In the genomic region with DNA sequence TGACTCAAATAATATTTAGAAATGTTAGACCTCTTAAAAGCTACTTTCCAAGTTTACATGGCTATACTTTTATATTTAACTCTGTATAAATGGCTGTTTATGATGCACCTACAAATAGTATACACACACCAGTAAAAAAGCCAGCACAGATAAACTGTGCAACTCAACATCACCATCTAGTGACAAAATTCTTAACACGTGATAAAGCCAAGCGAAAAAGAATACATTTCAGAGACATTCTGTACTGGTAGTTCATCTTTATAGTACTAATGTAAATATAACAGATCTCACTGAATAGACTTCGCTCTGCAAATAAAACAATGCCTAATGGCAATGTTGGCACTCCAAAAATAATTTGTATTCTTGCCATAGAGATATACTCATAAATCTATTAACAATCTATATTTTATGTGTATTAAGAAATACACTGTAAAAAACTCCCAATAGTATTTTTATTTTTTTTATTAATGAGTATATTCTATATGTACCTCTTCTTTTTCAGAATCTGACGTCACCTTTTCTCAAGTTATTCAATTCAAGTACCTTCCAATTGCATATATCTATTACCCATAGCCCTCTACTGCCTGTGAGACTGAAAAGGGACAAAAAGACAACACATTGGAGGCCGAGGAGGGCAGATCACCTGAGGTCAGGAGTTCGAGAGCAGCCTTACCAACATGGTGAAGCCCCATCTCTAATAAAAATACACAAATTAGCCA, we compare ENCODE assay signal across 8 cellular contexts.
A peak's percentile ranks its signal among the peaks of the same experiment; 100 is the strongest.
DNase-seq lines count a peak whose midpoint lies in the region; ATAC-seq and TF ChIP-seq lines count a peak whose summit lies in the region.

No MANE protein-coding gene starts in this region.

- POLR2A ChIA-PET in A673 (lab: Charles Lee; ENCODE audit: low non-redundant PET): no interaction called here

- no peak overlapping the region for H3K4me3 ChIP-seq in A673 (ENCODE audit: low read depth, low read length, poor library complexity, severe bottlenecking)
- H3K4me3 ChIP-seq in RWPE2 (ENCODE audit: severe bottlenecking): no peak overlapping the region
- H3K4me3 ChIP-seq in hepatocyte: no peak overlapping the region
- no peak overlapping the region for H3K4me3 ChIP-seq in uterus

- H3K79me2 ChIP-seq in hepatocyte: no peaks in the 10 kb centered on the region

- no TSS peak for BruUV-seq in A673 (replicated peaks; lab: Mats Ljungman, UMichigan)

- no peaks in the 10 kb centered on the region for H3K9me3 ChIP-seq in A673 (ENCODE audit: low read depth, low read length, poor library complexity, severe bottlenecking)
- H3K9me3 ChIP-seq in RWPE2 (ENCODE audit: severe bottlenecking): no peaks in the 10 kb centered on the region
- H3K9me3 ChIP-seq in hepatocyte (ENCODE audit: low read depth): no peaks in the 10 kb centered on the region
- H3K9me3 ChIP-seq in uterus: no peaks in the 10 kb centered on the region

- no peak overlapping the region for H3K27ac ChIP-seq in A673 (ENCODE audit: low read depth, low read length, poor library complexity, severe bottlenecking)
- H3K27ac ChIP-seq in RWPE2 (ENCODE audit: poor library complexity, severe bottlenecking): no peak overlapping the region
- H3K27ac ChIP-seq in hepatocyte: no peak overlapping the region
- no peak overlapping the region for H3K27ac ChIP-seq in uterus

- no peaks in the 10 kb centered on the region for H3K27me3 ChIP-seq in A673 (replicated peaks; ENCODE audit: insufficient read depth, low read depth, low read length, poor library complexity)
- H3K27me3 ChIP-seq in RWPE2 (ENCODE audit: insufficient read depth, poor library complexity, severe bottlenecking): no peaks in the 10 kb centered on the region
- H3K27me3 ChIP-seq in hepatocyte: no peaks in the 10 kb centered on the region
- no peaks in the 10 kb centered on the region for H3K27me3 ChIP-seq in uterus

- H3K36me3 ChIP-seq in A673 (ENCODE audit: insufficient read depth, low read length, poor library complexity, severe bottlenecking): no peaks in the 10 kb centered on the region
- no peaks in the 10 kb centered on the region for H3K36me3 ChIP-seq in RWPE2 (ENCODE audit: low read depth)
- no peaks in the 10 kb centered on the region for H3K36me3 ChIP-seq in hepatocyte (replicated peaks; ENCODE audit: insufficient read depth, low read depth)
- H3K36me3 ChIP-seq in uterus: no peaks in the 10 kb centered on the region

- TF ChIP-seq CTCF in A673 (conservative IDR thresholded peaks at IDR 0.05; ENCODE audit: low read depth, low read length) (peak; percentile 69), RWPE2 (IDR thresholded peaks at IDR 0.05; ENCODE audit: poor library complexity, severe bottlenecking) (peak; percentile 74), hepatocyte (IDR thresholded peaks at IDR 0.05; ENCODE audit: poor library complexity) (peak; percentile 65), uterus (IDR thresholded peaks at IDR 0.05) (peak; percentile 17 to 40 (median 29))

- no peak overlapping the region for H2AFZ ChIP-seq in hepatocyte

- no peaks in the 10 kb centered on the region for H3K9me2 ChIP-seq in hepatocyte (replicated peaks; ENCODE audit: insufficient read depth)

- CTCF ChIA-PET in A673 (lab: Charles Lee): interaction anchor here (0.7 kb wide), 1 partner anchor 591 kb away, joined by 15 read pairs; no protein-coding TSS in a partner anchor

- H3K4me2 ChIP-seq in hepatocyte: no peak overlapping the region

- WGBS in hepatocyte (ENCODE audit: low lambda C conversion rate, missing lambda C conversion rate): 53% methylated on average over 6 of the region's 6 CpGs

- H4K20me1 ChIP-seq in hepatocyte (ENCODE audit: insufficient read depth, poor library complexity, severe bottlenecking): no peaks in the 10 kb centered on the region

- peak; percentile 71 for DNase-seq in A673 (ENCODE audit: low spot score)
- no peak for DNase-seq in RWPE2 (ENCODE audit: low spot score)
- DNase-seq in hepatocyte (ENCODE audit: low spot score): peak; percentile 31
- DNase-seq in uterus: no peak
- no peak for DNase-seq in activated naive CD4-positive, alpha-beta T cell (lab: John Stamatoyannopoulos, UW)
- no peak for DNase-seq in ecto neural progenitor cell (ENCODE audit: low spot score)

- no peaks in the 10 kb centered on the region for H3K4me1 ChIP-seq in A673 (ENCODE audit: insufficient read depth, low read length, poor library complexity, severe bottlenecking)
- no peaks in the 10 kb centered on the region for H3K4me1 ChIP-seq in RWPE2 (ENCODE audit: insufficient read depth, poor library complexity, severe bottlenecking)
- no peaks in the 10 kb centered on the region for H3K4me1 ChIP-seq in hepatocyte (ENCODE audit: insufficient read depth)
- no peaks in the 10 kb centered on the region for H3K4me1 ChIP-seq in uterus

- peak; percentile 83 for ATAC-seq in GM18517 (IDR thresholded peaks at IDR 0.05; ENCODE audit: unreplicated experiment)
- ATAC-seq in HG03432 (IDR thresholded peaks at IDR 0.05; ENCODE audit: unreplicated experiment): peak; percentile 78
- ATAC-seq in RWPE2 (ENCODE audit: low read depth): peak; percentile 38; the same call in 1 of the 3 replicates

- intact Hi-C loops in A673 (cut with micrococcal nuclease; ENCODE audit: unreplicated experiment) (loop anchor here (5.0 to 10.0 kb wide), 5 partner anchors 232 to 1586 kb away; no protein-coding TSS in a partner anchor), uterus (cut with DNase I; ENCODE audit: low total_unique reads) (no loop called here)

- no peak for TF ChIP-seq POLR2A in uterus (IDR thresholded peaks at IDR 0.05)

Comparison
In these comparisons a context has a peak if more than half of its experiments do, and no peak if none do; other contexts are left out.
1. DNase-seq: peak in A673 (single experiment) and hepatocyte (single experiment); none in RWPE2 (single experiment), uterus (0 of 2), activated naive CD4-positive, alpha-beta T cell (0 of 4) and ecto neural progenitor cell (single experiment).
2. Peak in every context shown above with its lines, with median percentiles within 50 percentile points of each other: CTCF ChIP-seq and ATAC-seq.